ENCODE assay signal across 1 cellular context in the genomic region with DNA sequence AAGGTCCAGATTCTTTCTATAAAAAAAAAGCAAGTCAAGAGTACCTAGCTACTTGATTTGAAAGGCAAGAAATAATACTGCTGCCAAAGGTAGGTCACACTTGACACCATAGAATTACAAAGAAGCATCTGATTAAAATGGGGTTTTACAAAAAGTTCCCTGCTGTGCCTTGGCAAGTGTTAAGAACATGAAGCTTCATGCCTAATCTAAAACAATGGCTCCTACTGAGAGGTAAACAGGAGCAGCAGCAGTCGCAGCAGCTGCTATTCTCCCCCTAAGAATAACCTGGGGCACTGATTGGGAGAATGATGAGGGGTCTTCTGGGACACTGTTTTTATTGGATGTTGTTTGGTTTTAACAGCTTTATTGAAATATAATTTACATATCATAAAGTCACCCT.
TF ChIP-seq lines count a peak whose summit lies in the region.

No MANE protein-coding gene starts in this region.

TF ChIP-seq in Ishikawa, 13 proteins besides CTCF, POLR2A, EP300 and RAD21 (continued from another document):
- peak; percentile 37; the same call in 1 of the 2 replicates for TF ChIP-seq MAX (IDR thresholded peaks at IDR 0.05)
